ENCODE assay signal across 1 cellular context in the genomic region with DNA sequence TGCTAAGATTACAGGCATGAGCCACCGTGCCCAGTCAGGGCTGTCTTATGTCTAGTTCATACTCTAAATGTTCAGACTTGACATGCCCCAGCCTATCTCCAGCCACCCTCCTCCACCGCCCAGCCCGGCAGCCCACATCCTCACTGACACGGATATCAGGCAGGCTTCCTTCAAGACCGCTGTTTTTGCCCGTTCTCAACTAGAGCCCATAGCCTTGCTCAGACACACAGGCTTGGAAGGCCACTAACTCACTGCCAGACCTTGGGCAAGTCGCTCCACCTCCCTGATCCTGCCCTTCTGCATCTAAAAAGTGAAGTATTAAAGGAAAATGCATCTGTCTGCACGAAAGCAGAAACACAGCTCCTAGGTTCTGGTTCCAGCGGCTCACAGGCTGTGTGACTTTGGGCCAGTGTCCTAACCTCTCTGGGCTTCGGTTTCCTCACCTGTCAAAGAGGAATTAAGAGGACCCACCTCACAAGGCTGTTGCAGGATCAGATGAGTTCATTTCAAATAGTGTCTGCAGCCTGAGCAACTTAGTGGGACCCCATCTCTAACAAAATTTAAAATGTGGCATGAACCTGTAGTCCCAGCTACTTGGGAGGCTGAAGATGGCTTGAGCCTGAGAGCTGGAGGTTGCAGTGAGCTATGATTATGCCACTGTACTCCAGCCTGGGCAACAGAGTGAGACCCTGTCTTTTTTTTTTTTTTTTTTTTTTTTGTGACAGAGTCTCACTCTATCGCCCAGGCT.
TF ChIP-seq lines count a peak whose summit lies in the region.

No MANE protein-coding gene starts in this region.

TF ChIP-seq in HepG2, 621 proteins besides CTCF, POLR2A, EP300 and RAD21 (continued from another document):
- TF ChIP-seq, protein P1, sequence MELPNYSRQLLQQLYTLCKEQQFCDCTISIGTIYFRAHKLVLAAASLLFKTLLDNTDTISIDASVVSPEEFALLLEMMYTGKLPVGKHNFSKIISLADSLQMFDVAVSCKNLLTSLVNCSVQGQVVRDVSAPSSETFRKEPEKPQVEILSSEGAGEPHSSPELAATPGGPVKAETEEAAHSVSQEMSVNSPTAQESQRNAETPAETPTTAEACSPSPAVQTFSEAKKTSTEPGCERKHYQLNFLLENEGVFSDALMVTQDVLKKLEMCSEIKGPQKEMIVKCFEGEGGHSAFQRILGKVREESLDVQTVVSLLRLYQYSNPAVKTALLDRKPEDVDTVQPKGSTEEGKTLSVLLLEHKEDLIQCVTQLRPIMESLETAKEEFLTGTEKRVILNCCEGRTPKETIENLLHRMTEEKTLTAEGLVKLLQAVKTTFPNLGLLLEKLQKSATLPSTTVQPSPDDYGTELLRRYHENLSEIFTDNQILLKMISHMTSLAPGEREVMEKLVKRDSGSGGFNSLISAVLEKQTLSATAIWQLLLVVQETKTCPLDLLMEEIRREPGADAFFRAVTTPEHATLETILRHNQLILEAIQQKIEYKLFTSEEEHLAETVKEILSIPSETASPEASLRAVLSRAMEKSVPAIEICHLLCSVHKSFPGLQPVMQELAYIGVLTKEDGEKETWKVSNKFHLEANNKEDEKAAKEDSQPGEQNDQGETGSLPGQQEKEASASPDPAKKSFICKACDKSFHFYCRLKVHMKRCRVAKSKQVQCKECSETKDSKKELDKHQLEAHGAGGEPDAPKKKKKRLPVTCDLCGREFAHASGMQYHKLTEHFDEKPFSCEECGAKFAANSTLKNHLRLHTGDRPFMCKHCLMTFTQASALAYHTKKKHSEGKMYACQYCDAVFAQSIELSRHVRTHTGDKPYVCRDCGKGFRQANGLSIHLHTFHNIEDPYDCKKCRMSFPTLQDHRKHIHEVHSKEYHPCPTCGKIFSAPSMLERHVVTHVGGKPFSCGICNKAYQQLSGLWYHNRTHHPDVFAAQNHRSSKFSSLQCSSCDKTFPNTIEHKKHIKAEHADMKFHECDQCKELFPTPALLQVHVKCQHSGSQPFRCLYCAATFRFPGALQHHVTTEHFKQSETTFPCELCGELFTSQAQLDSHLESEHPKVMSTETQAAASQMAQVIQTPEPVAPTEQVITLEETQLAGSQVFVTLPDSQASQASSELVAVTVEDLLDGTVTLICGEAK (IDR thresholded peaks at IDR 0.05): no peak
- TF ChIP-seq, protein P1 (CRISPR knock-in tag; IDR thresholded peaks at IDR 0.05): 0 out of 2 replicates have a peak, but pooled peaks have one; percentile 37
- TF ChIP-seq XRCC5 (optimal IDR thresholded peaks at IDR 0.05; ENCODE audit: low read length) (no peak), ZNF768 (CRISPR knock-in tag; IDR thresholded peaks at IDR 0.05) (peak; percentile 97), GABPA (IDR thresholded peaks at IDR 0.05; ENCODE audit: low read depth, low read length) (no peak), GABPA (CRISPR knock-in tag; IDR thresholded peaks at IDR 0.05; ENCODE audit: low read depth) (no peak)
